In the genomic region with DNA sequence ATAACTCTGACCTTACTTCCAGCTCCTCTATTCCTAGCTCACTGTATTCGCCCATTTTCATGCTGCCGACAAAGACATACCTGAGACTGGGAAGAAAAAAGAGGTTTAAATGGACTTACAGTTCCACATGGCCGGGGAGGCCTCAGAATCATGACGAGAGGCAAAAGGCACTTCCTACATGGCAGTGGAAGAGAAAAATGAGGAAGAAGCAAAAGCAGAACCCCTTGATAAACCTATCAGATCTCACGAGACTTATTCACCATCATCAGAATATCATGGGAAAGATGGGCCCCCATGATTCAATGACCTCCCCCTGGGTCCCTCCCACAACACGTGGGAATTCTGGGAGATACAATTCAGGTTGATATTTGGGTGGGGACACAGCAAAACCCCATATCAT, we compare ENCODE assay signal across 17 cellular contexts.
"Had no signal": no experiment of that assay in that cellular context is flagged by ENCODE, and none has a peak within 500 bp of the region (broad histone marks: within the 10 kb centered on the region; RNA-seq: fewer than 3 reads in every experiment).

No MANE protein-coding gene starts in this region.

- DNase-seq: activated CD4-positive, alpha-beta T cell treated with anti-CD3 and anti-CD28 coated beads for 1 hour; activated CD4-positive, alpha-beta T cell treated with anti-CD3 and anti-CD28 coated beads, Interleukin-2, amount 50 U/mL, for 48 hours; activated naive CD4-positive, alpha-beta T cell treated with anti-CD3 and anti-CD28 coated beads for 36 hours; activated naive CD8-positive, alpha-beta T cell treated with anti-CD3 and anti-CD28 coated beads, Interleukin-2, amount 50 U/mL, for 24 hours; cerebellar nuclear complex; effector memory CD4-positive, alpha-beta T cell; foreskin melanocyte; kidney glomerular epithelial cell; left ventricle myocardium superior; natural killer cell; stimulated activated CD4-positive, alpha-beta T cell treated with anti-CD3 and anti-CD28 coated beads, Interleukin-1b, Interleukin-23, amount 100 ng/mL, for 48 hours; tibial artery had no signal

- H3K4me3 ChIP-seq: ascending aorta, breast epithelium, tibial artery had no signal

- H3K4me3 Mint-ChIP-seq: activated naive CD4-positive, alpha-beta T cell treated with anti-CD3 and anti-CD28 coated beads for 36 hours; activated naive CD8-positive, alpha-beta T cell treated with anti-CD3 and anti-CD28 coated beads, Interleukin-2, amount 50 U/mL, for 24 hours; memory B cell; natural killer cell; stimulated activated effector memory CD8-positive, alpha-beta T cell treated with anti-CD3 and anti-CD28 coated beads, Interleukin-12 subunit alpha, Interleukin-12 subunit beta, amount 100 ng/mL, for 72 hours had no signal

- H3K9me3 Mint-ChIP-seq: activated naive CD4-positive, alpha-beta T cell treated with anti-CD3 and anti-CD28 coated beads for 36 hours; activated naive CD8-positive, alpha-beta T cell treated with anti-CD3 and anti-CD28 coated beads, Interleukin-2, amount 50 U/mL, for 24 hours; activated T-helper 2 cell treated with anti-CD3 and anti-CD28 coated beads, Interferon-gamma antibody, Interleukin-2, Interleukin-4, amounts not matched to agents 10 μg/mL and 5 μg/mL and 100 μg/mL, durations not matched to agents 14 hours and 24 hours and 36 hours; natural killer cell; stimulated activated effector memory CD8-positive, alpha-beta T cell treated with anti-CD3 and anti-CD28 coated beads, Interleukin-12 subunit alpha, Interleukin-12 subunit beta, amount 100 ng/mL, for 72 hours had no signal

- H3K9me3 ChIP-seq: ascending aorta, breast epithelium, tibial artery had no signal

- H3K4me1 Mint-ChIP-seq: stimulated activated effector memory CD8-positive, alpha-beta T cell treated with anti-CD3 and anti-CD28 coated beads, Interleukin-12 subunit alpha, Interleukin-12 subunit beta, amount 100 ng/mL, for 72 hours had no signal

- H3K4me1 ChIP-seq: ascending aorta, breast epithelium, tibial artery had no signal

- H3K27ac Mint-ChIP-seq: activated naive CD4-positive, alpha-beta T cell treated with anti-CD3 and anti-CD28 coated beads for 36 hours; activated naive CD8-positive, alpha-beta T cell treated with anti-CD3 and anti-CD28 coated beads, Interleukin-2, amount 50 U/mL, for 24 hours; activated T-helper 2 cell treated with anti-CD3 and anti-CD28 coated beads, Interferon-gamma antibody, Interleukin-2, Interleukin-4, amounts not matched to agents 10 μg/mL and 5 μg/mL and 100 μg/mL, durations not matched to agents 14 hours and 24 hours and 36 hours; memory B cell; natural killer cell; stimulated activated effector memory CD8-positive, alpha-beta T cell treated with anti-CD3 and anti-CD28 coated beads, Interleukin-12 subunit alpha, Interleukin-12 subunit beta, amount 100 ng/mL, for 72 hours had no signal

- H3K27me3 ChIP-seq: ascending aorta, breast epithelium, tibial artery had no signal

- H3K27ac ChIP-seq: ascending aorta, breast epithelium, tibial artery had no signal

- H3K27me3 Mint-ChIP-seq: memory B cell had no signal

- H3K36me3 ChIP-seq: ascending aorta, breast epithelium, tibial artery had no signal

- ATAC-seq: activated naive CD8-positive, alpha-beta T cell treated with anti-CD3 and anti-CD28 coated beads, Interleukin-2, amount 50 U/mL, for 24 hours; left ventricle myocardium superior; natural killer cell; stimulated activated effector memory CD8-positive, alpha-beta T cell treated with anti-CD3 and anti-CD28 coated beads, Interleukin-12 subunit alpha, Interleukin-12 subunit beta, amount 100 ng/mL, for 72 hours had no signal

- H3K36me3 Mint-ChIP-seq: natural killer cell; stimulated activated effector memory CD8-positive, alpha-beta T cell treated with anti-CD3 and anti-CD28 coated beads, Interleukin-12 subunit alpha, Interleukin-12 subunit beta, amount 100 ng/mL, for 72 hours had no signal
